ENCODE assay signal across 11 cellular contexts in genomic region chr7:4911111-4911828, GRCh38. TPM values are rescaled to one million over a fixed set of nuclear protein-coding genes. Genes with fewer than 3 reads are reported as not detected.
"Had no signal": no experiment of that assay in that cellular context is flagged by ENCODE, and none has a peak within 500 bp of the region (broad histone marks: within the 10 kb centered on the region; RNA-seq: fewer than 3 reads in every experiment).

No MANE protein-coding gene starts in this region.

- H3K4me1 ChIP-seq: HAP-1 had no signal

- H3K9me3 ChIP-seq: HAP-1 had no signal

- H3K4me3 Mint-ChIP-seq: GM23338, H9, HFFc6 had no signal

- H3K9me3 Mint-ChIP-seq: HFFc6 had no signal

- H3K4me2 ChIP-seq: GM23338 had no signal

- H3K4me3 ChIP-seq: GM23248, GM23338, HAP-1 had no signal

- H3K4me1 Mint-ChIP-seq: GM23338, H9 had no signal

- H3K9ac ChIP-seq: GM23248 had no signal

- ATAC-seq: GM23338, HCT116 had no signal

- H2AFZ ChIP-seq: GM23248, GM23338 had no signal

- H3K27ac Mint-ChIP-seq: GM23338, H9, HFFc6 had no signal

- DNase-seq: GM23248, GOT3, H7, H9, HCEC 1CT, HFFc6 had no signal

- H3K27ac ChIP-seq: GM23248 had no signal

- H3K36me3 ChIP-seq: HAP-1 had no signal

RNA-seq across cellular contexts. Expression of gene MMD2, which starts 47.7 kb away (rescaled TPM):
- total RNA-seq: GM23248, H1, H4, H7, HFFc6 had no signal
- polyA plus RNA-seq: GM23248 had no signal

RNA-seq across cellular contexts. Expression of gene PAPOLB, which starts 49.4 kb away (rescaled TPM):
- total RNA-seq: HFFc6 had no signal
- polyA plus RNA-seq: GM23248 had no signal
